Comparison of ENCODE assay signal across 8 cellular contexts in the genomic region with DNA sequence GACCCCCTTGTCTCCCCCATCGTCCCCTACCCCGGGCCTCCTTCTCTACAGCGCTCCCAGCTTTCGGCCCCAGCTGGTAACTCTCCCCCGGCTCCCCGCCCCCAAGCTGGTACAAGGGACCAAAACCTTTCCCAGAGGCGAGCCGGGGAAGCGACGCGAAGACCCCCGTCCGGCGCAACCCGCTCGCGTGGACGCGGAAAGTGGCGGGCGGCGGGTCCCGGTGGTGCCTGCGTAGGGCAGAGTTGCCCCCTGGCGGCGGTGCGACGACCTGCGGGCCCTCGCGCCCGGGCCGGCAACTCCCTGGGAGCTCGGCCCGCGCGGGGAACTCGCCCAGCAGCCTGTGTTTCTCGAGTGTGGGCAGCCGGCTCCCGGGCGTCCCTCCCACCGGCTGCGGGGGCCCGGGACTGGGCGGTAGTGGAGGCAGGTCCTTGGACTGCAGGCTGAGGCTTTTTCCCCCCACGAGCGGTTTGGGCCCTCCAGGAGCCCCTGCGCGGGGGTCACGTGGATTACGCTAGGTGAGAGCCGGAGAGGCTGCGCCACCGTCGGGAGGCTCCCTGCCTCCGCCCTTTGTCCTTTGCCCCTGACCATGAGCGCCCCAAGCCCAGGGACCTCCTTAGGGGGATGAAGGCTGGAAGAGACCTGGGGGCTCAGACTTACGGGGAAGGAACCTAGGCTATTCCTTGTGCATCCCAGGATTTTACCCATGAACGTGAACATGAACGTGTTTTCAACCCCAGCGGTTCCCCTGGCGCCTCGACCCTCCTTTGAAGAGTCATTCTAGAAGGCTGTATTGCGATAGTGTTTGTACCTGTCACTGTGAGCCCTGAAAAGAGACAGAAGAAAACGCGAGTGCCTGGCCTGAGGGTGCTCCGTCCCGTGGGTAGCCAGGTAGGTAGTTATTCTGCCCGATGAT. TPM values are rescaled to one million over a fixed set of nuclear protein-coding genes. Genes with fewer than 3 reads are reported as not detected.
DNase-seq lines count a peak whose midpoint lies in the region; TF ChIP-seq lines count a peak whose summit lies in the region.

No MANE protein-coding gene starts in this region.

- H3K9me2 ChIP-seq in PC-9 (ENCODE audit: insufficient read depth) = no peaks in the 10 kb centered on the region

- no peaks in the 10 kb centered on the region for H4K20me1 ChIP-seq in PC-9 (ENCODE audit: insufficient read depth)

- POLR2A ChIA-PET in PC-9 (lab: Charles Lee; ENCODE audit: unreplicated experiment) = no interaction called here

- H3K79me2 ChIP-seq in PC-9 (ENCODE audit: low read depth) = peaks cover 1% of the 10 kb centered on the region

- no peak overlapping the region for H3K27ac ChIP-seq in PC-9

- H2AFZ ChIP-seq in PC-9 = peak overlapping the region; percentile 69

- peak overlapping the region; percentile 78 for H3K4me2 ChIP-seq in PC-9

- peaks cover 15% of the 10 kb centered on the region; the same call in 1 of the 2 replicates for H3K4me1 ChIP-seq in PC-9 (replicated peaks; ENCODE audit: insufficient read depth)

- H3K4me3 ChIP-seq in PC-9 = peak overlapping the region; percentile 53; the same call in 1 of the 2 replicates

- DNase-seq in NK-92 treated with Interleukin-12 subunit alpha and Interleukin-12 subunit beta, amount 100 ng/mL, for 24 hours (lab: John Stamatoyannopoulos, UW) = peak; percentile 19
- DNase-seq in NK-92 (lab: John Stamatoyannopoulos, UW; ENCODE audit: unreplicated experiment) (no peak), PC-9 (peak in 1 of 2 experiments; percentile 73), glomerular visceral epithelial cell (ENCODE audit: extremely low spot score) (peak; percentile 79), retina (peak; percentile 91), NCI-H1694 (lab: John Stamatoyannopoulos, UW) (no peak), A172 (ENCODE audit: low spot score) (no peak)
- DNase-seq in activated T-helper 9 cell treated with anti-CD3 and anti-CD28 coated beads, Interleukin-2, amount 50 U/mL, for 16 hours (ENCODE audit: low read depth) = peak; percentile 51

- no peaks in the 10 kb centered on the region for H3K27me3 ChIP-seq in PC-9 (ENCODE audit: insufficient read depth, low read depth)

- peak; percentile 84 for TF ChIP-seq CTCF in PC-9 (conservative IDR thresholded peaks at IDR 0.05)

- intact Hi-C loops in PC-9 (cut with micrococcal nuclease; ENCODE audit: unreplicated experiment) = loop anchor here (1.0 to 10.0 kb wide), 5 partner anchors 91 to 497 kb away; partner anchors contain the start of gene FCHO2

- CTCF ChIA-PET in PC-9 (lab: Charles Lee) = interaction anchor here (0.5 to 2.2 kb wide), 3 partner anchors 20 to 313 kb away, joined by 3 to 19 read pairs (median 4); no protein-coding TSS in a partner anchor

- H3F3A ChIP-seq in PC-9 (ENCODE audit: insufficient read depth, low read depth) = peaks cover 17% of the 10 kb centered on the region; the same call in 1 of the 2 replicates

- no peaks in the 10 kb centered on the region for H3K9me3 ChIP-seq in PC-9 (ENCODE audit: insufficient read depth, low read depth)

- no peaks in the 10 kb centered on the region for H3K36me3 ChIP-seq in PC-9 (ENCODE audit: low read depth)

- no TSS peak for BruUV-seq in PC-9 (replicated peaks; lab: Mats Ljungman, UMichigan)

RNA-seq across cellular contexts. Expression of gene FOXD1, which starts 2.9 kb away (rescaled TPM):
- 4.0 and 4.1 TPM in 2 replicates for total RNA-seq in PC-9 (2021)
- total RNA-seq in A172 (2014; rRNA removed; shearing (Covaris generic)) = 12.9 and 24.6 TPM in 2 replicates

RNA-seq across cellular contexts. Expression of gene BTF3, which starts 46.8 kb away (rescaled TPM):
- 635 and 694 TPM in 2 replicates for total RNA-seq in PC-9 (2021)
- total RNA-seq in A172 (2014; rRNA removed; shearing (Covaris generic)) = 576 and 868 TPM in 2 replicates

Comparison
In these comparisons a context has a peak if more than half of its experiments do, and no peak if none do; other contexts are left out.
1. DNase-seq: peak in NK-92 treated with Interleukin-12 subunit alpha and Interleukin-12 subunit beta, amount 100 ng/mL, for 24 hours (single experiment), activated T-helper 9 cell treated with anti-CD3 and anti-CD28 coated beads, Interleukin-2, amount 50 U/mL, for 16 hours (single experiment), glomerular visceral epithelial cell (single experiment) and retina (single experiment); none in NK-92 (single experiment), NCI-H1694 (single experiment) and A172 (single experiment).